Comparison of ENCODE assay signal across 20 cellular contexts in the genomic region with DNA sequence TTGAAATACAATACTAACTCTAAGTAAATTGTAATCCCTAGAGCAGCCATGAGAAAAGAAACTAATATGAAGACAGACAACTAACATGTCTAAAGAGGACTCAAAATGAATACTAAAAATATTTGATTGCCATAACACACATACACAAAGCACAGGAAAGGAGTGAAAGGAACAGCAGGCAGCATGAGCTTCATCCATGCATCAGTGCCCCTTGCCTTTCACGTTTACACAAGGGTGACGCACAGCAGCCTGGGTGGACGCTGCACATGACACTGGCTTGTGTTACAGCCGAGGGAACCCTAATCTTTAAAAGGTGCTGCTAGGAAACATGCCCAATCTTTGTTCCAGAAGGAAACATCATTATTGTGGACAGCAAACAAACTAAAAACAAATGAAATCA.
DNase-seq lines count a peak whose midpoint lies in the region; FAIRE-seq and TF ChIP-seq lines count a peak whose summit lies in the region.
"Had no signal": no experiment of that assay in that cellular context is flagged by ENCODE, and none has a peak within 500 bp of the region (broad histone marks: within the 10 kb centered on the region; RNA-seq: fewer than 3 reads in every experiment).

No MANE protein-coding gene starts in this region.

- no peak overlapping the region for H4K8ac ChIP-seq in H1 (ENCODE audit: extremely low read depth, insufficient read depth, low read length)
- H4K8ac ChIP-seq in neuronal stem cell (ENCODE audit: low read depth, low read length), result no peak overlapping the region

- H3K18ac ChIP-seq in H1 (ENCODE audit: extremely low read depth, low read length) (no peak overlapping the region), neuronal stem cell (ENCODE audit: low read length) (no peak overlapping the region)

- H3K4ac ChIP-seq in H1 (replicated peaks; ENCODE audit: insufficient read length, low read depth, low read length) (no peak overlapping the region), neuronal stem cell (ENCODE audit: low read length) (no peak overlapping the region)

- peak overlapping the region; percentile 80; the same call in 1 of the 2 replicates for H2BK12ac ChIP-seq in H1 (ENCODE audit: low read depth, low read length)
- H2BK12ac ChIP-seq in neuronal stem cell (ENCODE audit: low read length), result no peak overlapping the region

- FAIRE-seq in H1 (lab: Jason Lieb, UNC), result no peak
- FAIRE-seq: GM12891 had no signal

- H3K9me3 ChIP-seq in H1 (ENCODE audit: insufficient read depth in 2 of 2, low read depth in 1 of 2, low read length in 1 of 2), result no peaks in the 10 kb centered on the region
- no peaks in the 10 kb centered on the region for H3K9me3 ChIP-seq in neuronal stem cell (replicated peaks in 1 of 2; ENCODE audit: control insufficient read depth in 2 of 2, insufficient read depth in 1 of 2, low read depth in 1 of 2, low read length in 2 of 2)
- H3K9me3 ChIP-seq: BE2C had no signal

- H2AFZ ChIP-seq in H1 (ENCODE audit: low read length), result no peak overlapping the region
- peak overlapping the region; percentile 4 for H2AFZ ChIP-seq in neuronal stem cell (ENCODE audit: low read length)

- H2AK5ac ChIP-seq in H1 (ENCODE audit: low read depth, low read length), result peak overlapping the region; percentile 33; the same call in 1 of the 2 replicates
- H2AK5ac ChIP-seq in neuronal stem cell (ENCODE audit: low read depth, low read length), result no peak overlapping the region

- H3K14ac ChIP-seq in H1 (ENCODE audit: insufficient read length) (no peak overlapping the region), neuronal stem cell (ENCODE audit: low read length) (no peak overlapping the region)

- H2BK20ac ChIP-seq in H1 (ENCODE audit: low read length), result no peak overlapping the region

- H3K27ac ChIP-seq in H1 (ENCODE audit: low read depth, low read length) (no peak overlapping the region), neuronal stem cell (replicated peaks; ENCODE audit: low read length) (no peak overlapping the region)
- H3K27ac ChIP-seq: foreskin keratinocyte had no signal

- WGBS in H1 (ENCODE audit: extremely low coverage in 1 of 2, insufficient coverage in 1 of 2, insufficient read length in 1 of 2, insufficient replicate concordance in 2 of 2, low coverage in 1 of 2, low lambda C conversion rate in 2 of 2, missing lambda C conversion rate in 1 of 2), 2 experiments, result 90% methylated on average over 4 of the region's 4 CpGs; no CpG with 5 or more reads in 1 of the 2 experiments
- no CpG with 5 or more reads among the region's 4 CpGs for WGBS in neuronal stem cell (ENCODE audit: extremely low coverage in 2 of 2, insufficient read length in 2 of 2, insufficient replicate concordance in 1 of 2), 2 donors

- TF ChIP-seq POLR2A in H1 (IDR thresholded peaks at IDR 0.05; ENCODE audit: control extremely low read depth in 1 of 2, low read depth in 2 of 2, low read length in 2 of 2), result no peak

- H3K36me3 ChIP-seq in H1 (ENCODE audit: control insufficient read depth in 2 of 4, insufficient read depth in 4 of 4, low read length in 3 of 4) (no peaks in the 10 kb centered on the region), neuronal stem cell (replicated peaks in 1 of 2; ENCODE audit: control insufficient read depth in 2 of 2, insufficient read depth in 2 of 2, low read length in 2 of 2) (no peaks in the 10 kb centered on the region)

- H3K9ac ChIP-seq in H1 (replicated peaks in 1 of 4; ENCODE audit: extremely low read depth in 1 of 4, low read depth in 3 of 4, low read length in 3 of 4) (no peak overlapping the region), neuronal stem cell (ENCODE audit: low read depth, low read length, poor library complexity) (no peak overlapping the region)

- no peak overlapping the region for H2BK15ac ChIP-seq in H1 (ENCODE audit: low read length)
- no peak overlapping the region for H2BK15ac ChIP-seq in neuronal stem cell (ENCODE audit: low read length)

- H3K4me1 ChIP-seq in H1 (replicated peaks in 1 of 4; ENCODE audit: control insufficient read depth in 3 of 4, insufficient read depth in 4 of 4, low read length in 3 of 4) (no peaks in the 10 kb centered on the region), neuronal stem cell (ENCODE audit: control insufficient read depth in 2 of 2, insufficient read depth in 1 of 2, low read depth in 1 of 2, low read length in 2 of 2) (peaks cover 0 to 9% of the 10 kb centered on the region in 2 donors)
- H3K4me1 ChIP-seq: BE2C, foreskin keratinocyte had no signal

- no peak for TF ChIP-seq EP300 in H1 (IDR thresholded peaks at IDR 0.05; ENCODE audit: borderline replicate concordance in 1 of 2, low read depth in 2 of 2, low read length in 2 of 2)

- no peaks in the 10 kb centered on the region for H4K20me1 ChIP-seq in H1 (replicated peaks in 1 of 2; ENCODE audit: control insufficient read depth in 1 of 2, insufficient read depth in 2 of 2, low read length in 2 of 2)

- H2BK120ac ChIP-seq in H1 (replicated peaks; ENCODE audit: low read depth, low read length) (no peak overlapping the region), neuronal stem cell (ENCODE audit: low read depth, low read length) (no peak overlapping the region)

- H3K4me2 ChIP-seq in H1 (ENCODE audit: insufficient read depth in 1 of 2, low read depth in 2 of 2, low read length in 2 of 2) (no peak overlapping the region), neuronal stem cell (ENCODE audit: insufficient read depth, low read length, poor library complexity, severe bottlenecking) (no peak overlapping the region)

- TF ChIP-seq RAD21 in H1 (IDR thresholded peaks at IDR 0.05 in 1 of 2, conservative IDR thresholded peaks at IDR 0.05 in 1 of 2; ENCODE audit: low read depth in 2 of 2, low read length in 2 of 2), result no peak

- H2BK5ac ChIP-seq in H1 (ENCODE audit: low read depth, low read length) (no peak overlapping the region), neuronal stem cell (ENCODE audit: low read length) (no peak overlapping the region)

- POLR2A ChIA-PET in H1 (lab: Charles Lee; ENCODE audit: partially characterized antibody), result no interaction called here

- H3K23ac ChIP-seq in H1 (ENCODE audit: insufficient read length), result no peak overlapping the region
- H3K23ac ChIP-seq in neuronal stem cell (ENCODE audit: low read depth, low read length, poor library complexity), result no peak overlapping the region

- H3K79me1 ChIP-seq in H1 (ENCODE audit: low read depth, low read length) (no peaks in the 10 kb centered on the region), neuronal stem cell (ENCODE audit: low read depth, low read length) (no peaks in the 10 kb centered on the region)

- DNase-seq in NCI-H1092 treated with DMSO at 0.1 percent for 48 hours (lab: John Stamatoyannopoulos, UW), result peak; percentile 5
- no peak for DNase-seq in NCI-H1092 (lab: John Stamatoyannopoulos, UW)
- peak; percentile 44 for DNase-seq in NCI-H2081 treated with DMSO at 0.1 percent for 48 hours (lab: John Stamatoyannopoulos, UW)
- no peak for DNase-seq in H1 (ENCODE audit: low read depth in 1 of 2, low spot score in 2 of 2)
- DNase-seq in neuronal stem cell (ENCODE audit: low spot score), result no peak
- DNase-seq in AG08396 (ENCODE audit: low spot score), result no peak
- DNase-seq in activated CD4-positive, alpha-beta T cell treated with anti-CD3 and anti-CD28 coated beads, Interleukin-2, amount 50 U/mL, for 48 hours, result no peak
- no peak for DNase-seq in dedifferentiated amniotic fluid mesenchymal stem cell (ENCODE audit: extremely low spot score)
- DNase-seq: activated CD4-positive, alpha-beta T cell treated with anti-CD3 and anti-CD28 coated beads for 36 hours; activated effector memory CD4-positive, alpha-beta T cell treated with Interleukin-2 at 50 U/mL for 16 hours; activated naive CD8-positive, alpha-beta T cell treated with anti-CD3 and anti-CD28 coated beads, Interleukin-2, amount 50 U/mL, for 24 hours; BE2C; cortex of kidney; foreskin keratinocyte; GF-D8; IMR-90; MM.1S; NK-92 treated with Interleukin-12 subunit alpha and Interleukin-12 subunit beta, amount 100 ng/mL, for 24 hours; stimulated activated CD8-positive, alpha-beta memory T cell treated with anti-CD3 and anti-CD28 coated beads, Interleukin-4, amount 100 ng/mL, for 48 hours had no signal

- H3K56ac ChIP-seq in H1 (replicated peaks; ENCODE audit: insufficient read length, low read depth, low read length), result no peak overlapping the region

- H4K91ac ChIP-seq in H1 (replicated peaks; ENCODE audit: insufficient read length, low read length), result no peak overlapping the region
- no peak overlapping the region for H4K91ac ChIP-seq in neuronal stem cell (ENCODE audit: low read depth, low read length, poor library complexity)

- no peak for TF ChIP-seq CTCF in H1 (IDR thresholded peaks at IDR 0.05; ENCODE audit: control extremely low read depth in 1 of 3, insufficient read depth in 1 of 3, low read depth in 1 of 3, low read length in 3 of 3)

- H3K79me2 ChIP-seq in H1 (ENCODE audit: control insufficient read depth in 1 of 2, insufficient read depth in 2 of 2, low read length in 2 of 2), result no peaks in the 10 kb centered on the region

- CTCF ChIA-PET in H1 (lab: Charles Lee; ENCODE audit: partially characterized antibody), result interaction anchor here (1.4 kb wide), 1 partner anchor 25 kb away, joined by 3 read pairs; no protein-coding TSS in a partner anchor

- H3K4me3 ChIP-seq in H1 (ENCODE audit: extremely low read depth in 1 of 4, insufficient read depth in 2 of 4, low read depth in 3 of 4, low read length in 4 of 4), result no peak overlapping the region
- H3K4me3 ChIP-seq in neuronal stem cell (ENCODE audit: low read length in 2 of 2), result no peak overlapping the region

- no peaks in the 10 kb centered on the region for H3K23me2 ChIP-seq in H1 (ENCODE audit: low read depth, low read length)

- H4K5ac ChIP-seq in H1 (ENCODE audit: insufficient read length, low read depth, low read length), result no peak overlapping the region

- H3K27me3 ChIP-seq in H1 (replicated peaks in 1 of 4; ENCODE audit: control insufficient read depth in 3 of 4, extremely low read depth in 1 of 4, insufficient read depth in 3 of 4, low read length in 3 of 4) (no peaks in the 10 kb centered on the region), neuronal stem cell (ENCODE audit: control insufficient read depth in 3 of 3, insufficient read depth in 3 of 3, low read depth in 1 of 3, low read length in 3 of 3) (no peaks in the 10 kb centered on the region)
- H3K27me3 ChIP-seq: BE2C, foreskin keratinocyte had no signal

TF ChIP-seq in H1, 55 proteins besides CTCF, POLR2A, EP300 and RAD21:
- TF ChIP-seq CEBPB (IDR thresholded peaks at IDR 0.05; ENCODE audit: low read depth, low read length), result no peak
- TF ChIP-seq POU5F1 (IDR thresholded peaks at IDR 0.05; ENCODE audit: low read depth, low read length), result no peak
- no peak for TF ChIP-seq BRCA1 (IDR thresholded peaks at IDR 0.05; ENCODE audit: low read depth, low read length)
- TF ChIP-seq SIN3A (conservative IDR thresholded peaks at IDR 0.05 in 1 of 2, IDR thresholded peaks at IDR 0.05 in 1 of 2; ENCODE audit: low read depth in 1 of 2, low read length in 2 of 2), result no peak
- no peak for TF ChIP-seq SIX5 (IDR thresholded peaks at IDR 0.05; ENCODE audit: low read depth, low read length)
- TF ChIP-seq PHF8 (conservative IDR thresholded peaks at IDR 0.05; ENCODE audit: low read depth, low read length), result no peak
- no peak for TF ChIP-seq NANOG (IDR thresholded peaks at IDR 0.05; ENCODE audit: insufficient read depth, low read depth, low read length, poor library complexity, severe bottlenecking)
- no peak for TF ChIP-seq CHD2 (IDR thresholded peaks at IDR 0.05; ENCODE audit: low read length)
TF ChIP-seq in H1: peak in this region for 0.

Comparison
In these comparisons a context has a peak if more than half of its experiments do, and no peak if none do; other contexts are left out.
1. DNase-seq: peak in NCI-H1092 treated with DMSO at 0.1 percent for 48 hours (single experiment) and NCI-H2081 treated with DMSO at 0.1 percent for 48 hours (single experiment); none in NCI-H1092 (single experiment), H1 (0 of 2), neuronal stem cell (single experiment), AG08396 (single experiment), activated CD4-positive, alpha-beta T cell treated with anti-CD3 and anti-CD28 coated beads, Interleukin-2, amount 50 U/mL, for 48 hours (0 of 2) and dedifferentiated amniotic fluid mesenchymal stem cell (single experiment).